1 cellular context compared by ENCODE assay signal in genomic region chr9:3482578-3482977, GRCh38.
TF ChIP-seq lines count a peak whose summit lies in the region.

No MANE protein-coding gene starts in this region.

TF ChIP-seq in A549, 52 proteins besides CTCF, POLR2A, EP300 and RAD21:
- TF ChIP-seq BHLHE40 (IDR thresholded peaks at IDR 0.05; ENCODE audit: low read depth, low read length) (no peak), KDM1A (IDR thresholded peaks at IDR 0.05; ENCODE audit: low read depth) (no peak), CBX2 (IDR thresholded peaks at IDR 0.05; ENCODE audit: borderline replicate concordance, low read depth) (no peak), CHD2 (IDR thresholded peaks at IDR 0.05; ENCODE audit: low read length, partially characterized antibody) (no peak), CEBPB (IDR thresholded peaks at IDR 0.05) (no peak), RARB (CRISPR knock-in tag; IDR thresholded peaks at IDR 0.05) (no peak), EHF (CRISPR knock-in tag; IDR thresholded peaks at IDR 0.05) (no peak), HES2 (IDR thresholded peaks at IDR 0.05) (no peak), ATOH8 (CRISPR knock-in tag; IDR thresholded peaks at IDR 0.05; ENCODE audit: low read depth) (no peak)
